In genomic region chr5:112584781-112585180, GRCh38 we compare ENCODE assay signal across 1 cellular context.
TF ChIP-seq lines count a peak whose summit lies in the region.

No MANE protein-coding gene starts in this region.

TF ChIP-seq in GM23338, 12 proteins besides CTCF, POLR2A, EP300 and RAD21 (continued from another document):
- TF ChIP-seq, protein P1, sequence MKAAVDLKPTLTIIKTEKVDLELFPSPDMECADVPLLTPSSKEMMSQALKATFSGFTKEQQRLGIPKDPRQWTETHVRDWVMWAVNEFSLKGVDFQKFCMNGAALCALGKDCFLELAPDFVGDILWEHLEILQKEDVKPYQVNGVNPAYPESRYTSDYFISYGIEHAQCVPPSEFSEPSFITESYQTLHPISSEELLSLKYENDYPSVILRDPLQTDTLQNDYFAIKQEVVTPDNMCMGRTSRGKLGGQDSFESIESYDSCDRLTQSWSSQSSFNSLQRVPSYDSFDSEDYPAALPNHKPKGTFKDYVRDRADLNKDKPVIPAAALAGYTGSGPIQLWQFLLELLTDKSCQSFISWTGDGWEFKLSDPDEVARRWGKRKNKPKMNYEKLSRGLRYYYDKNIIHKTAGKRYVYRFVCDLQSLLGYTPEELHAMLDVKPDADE (IDR thresholded peaks at IDR 0.05) = no peak
- TF ChIP-seq NANOG (IDR thresholded peaks at IDR 0.05; ENCODE audit: borderline replicate concordance) (no peak), JUNB (IDR thresholded peaks at IDR 0.05; ENCODE audit: unreplicated experiment) (no peak), STAT1 (IDR thresholded peaks at IDR 0.05; ENCODE audit: unreplicated experiment) (no peak), POLR2AphosphoS5 (IDR thresholded peaks at IDR 0.05; ENCODE audit: low read depth) (no peak), ZNF331 (CRISPR knock-in tag; IDR thresholded peaks at IDR 0.05; ENCODE audit: low read depth) (no peak)
- TF ChIP-seq, protein P2, sequence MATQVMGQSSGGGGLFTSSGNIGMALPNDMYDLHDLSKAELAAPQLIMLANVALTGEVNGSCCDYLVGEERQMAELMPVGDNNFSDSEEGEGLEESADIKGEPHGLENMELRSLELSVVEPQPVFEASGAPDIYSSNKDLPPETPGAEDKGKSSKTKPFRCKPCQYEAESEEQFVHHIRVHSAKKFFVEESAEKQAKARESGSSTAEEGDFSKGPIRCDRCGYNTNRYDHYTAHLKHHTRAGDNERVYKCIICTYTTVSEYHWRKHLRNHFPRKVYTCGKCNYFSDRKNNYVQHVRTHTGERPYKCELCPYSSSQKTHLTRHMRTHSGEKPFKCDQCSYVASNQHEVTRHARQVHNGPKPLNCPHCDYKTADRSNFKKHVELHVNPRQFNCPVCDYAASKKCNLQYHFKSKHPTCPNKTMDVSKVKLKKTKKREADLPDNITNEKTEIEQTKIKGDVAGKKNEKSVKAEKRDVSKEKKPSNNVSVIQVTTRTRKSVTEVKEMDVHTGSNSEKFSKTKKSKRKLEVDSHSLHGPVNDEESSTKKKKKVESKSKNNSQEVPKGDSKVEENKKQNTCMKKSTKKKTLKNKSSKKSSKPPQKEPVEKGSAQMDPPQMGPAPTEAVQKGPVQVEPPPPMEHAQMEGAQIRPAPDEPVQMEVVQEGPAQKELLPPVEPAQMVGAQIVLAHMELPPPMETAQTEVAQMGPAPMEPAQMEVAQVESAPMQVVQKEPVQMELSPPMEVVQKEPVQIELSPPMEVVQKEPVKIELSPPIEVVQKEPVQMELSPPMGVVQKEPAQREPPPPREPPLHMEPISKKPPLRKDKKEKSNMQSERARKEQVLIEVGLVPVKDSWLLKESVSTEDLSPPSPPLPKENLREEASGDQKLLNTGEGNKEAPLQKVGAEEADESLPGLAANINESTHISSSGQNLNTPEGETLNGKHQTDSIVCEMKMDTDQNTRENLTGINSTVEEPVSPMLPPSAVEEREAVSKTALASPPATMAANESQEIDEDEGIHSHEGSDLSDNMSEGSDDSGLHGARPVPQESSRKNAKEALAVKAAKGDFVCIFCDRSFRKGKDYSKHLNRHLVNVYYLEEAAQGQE (IDR thresholded peaks at IDR 0.05; ENCODE audit: unreplicated experiment) = no peak
